ENCODE assay signal across 1 cellular context in the genomic region with DNA sequence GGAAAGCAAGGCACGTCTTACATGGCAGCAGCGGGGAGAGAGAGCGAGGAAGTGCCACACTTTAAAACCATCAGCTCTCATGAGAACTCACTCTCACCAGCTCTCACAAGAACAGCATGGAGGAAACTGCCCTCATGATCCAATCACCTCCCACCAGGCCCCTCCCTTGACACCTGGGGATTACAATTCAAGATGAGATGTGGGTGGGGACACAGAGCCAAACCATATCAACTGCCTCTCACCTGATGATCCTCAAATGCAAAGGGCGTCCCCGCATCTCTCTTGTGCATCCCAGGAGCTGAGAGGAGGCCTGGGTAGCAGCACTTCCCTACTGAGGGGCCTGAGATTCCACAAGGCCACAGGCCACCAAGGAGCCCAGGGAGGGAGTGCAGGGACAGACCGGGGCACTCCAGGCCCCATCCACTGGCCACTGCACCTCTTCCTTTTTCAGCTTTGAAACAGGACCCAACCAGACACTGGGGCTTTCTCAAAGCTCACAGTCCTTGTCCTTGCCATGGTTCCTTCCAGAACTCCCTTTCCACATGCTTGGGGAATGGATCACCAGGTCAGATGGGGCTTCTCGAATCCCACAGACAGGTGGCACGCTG.
TF ChIP-seq lines count a peak whose summit lies in the region.

No MANE protein-coding gene starts in this region.

TF ChIP-seq in IMR-90, 13 proteins besides CTCF, POLR2A, EP300 and RAD21:
- TF ChIP-seq BHLHE40 (IDR thresholded peaks at IDR 0.05; ENCODE audit: low read depth, low read length) = no peak
- no peak for TF ChIP-seq FOS (IDR thresholded peaks at IDR 0.05; ENCODE audit: low read depth, low read length)
- no peak for TF ChIP-seq RCOR1 (IDR thresholded peaks at IDR 0.05; ENCODE audit: insufficient replicate concordance, low read length)
- no peak for TF ChIP-seq MAZ (IDR thresholded peaks at IDR 0.05; ENCODE audit: borderline replicate concordance, low read depth, low read length)
- TF ChIP-seq NFE2L2 (IDR thresholded peaks at IDR 0.05; ENCODE audit: low read depth, low read length) = no peak
- TF ChIP-seq MXI1 (IDR thresholded peaks at IDR 0.05; ENCODE audit: borderline replicate concordance, low read depth, low read length) = no peak
- TF ChIP-seq, protein P1, sequence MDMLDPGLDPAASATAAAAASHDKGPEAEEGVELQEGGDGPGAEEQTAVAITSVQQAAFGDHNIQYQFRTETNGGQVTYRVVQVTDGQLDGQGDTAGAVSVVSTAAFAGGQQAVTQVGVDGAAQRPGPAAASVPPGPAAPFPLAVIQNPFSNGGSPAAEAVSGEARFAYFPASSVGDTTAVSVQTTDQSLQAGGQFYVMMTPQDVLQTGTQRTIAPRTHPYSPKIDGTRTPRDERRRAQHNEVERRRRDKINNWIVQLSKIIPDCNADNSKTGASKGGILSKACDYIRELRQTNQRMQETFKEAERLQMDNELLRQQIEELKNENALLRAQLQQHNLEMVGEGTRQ (IDR thresholded peaks at IDR 0.05; ENCODE audit: low read depth, low read length) = no peak
- TF ChIP-seq, protein P2, sequence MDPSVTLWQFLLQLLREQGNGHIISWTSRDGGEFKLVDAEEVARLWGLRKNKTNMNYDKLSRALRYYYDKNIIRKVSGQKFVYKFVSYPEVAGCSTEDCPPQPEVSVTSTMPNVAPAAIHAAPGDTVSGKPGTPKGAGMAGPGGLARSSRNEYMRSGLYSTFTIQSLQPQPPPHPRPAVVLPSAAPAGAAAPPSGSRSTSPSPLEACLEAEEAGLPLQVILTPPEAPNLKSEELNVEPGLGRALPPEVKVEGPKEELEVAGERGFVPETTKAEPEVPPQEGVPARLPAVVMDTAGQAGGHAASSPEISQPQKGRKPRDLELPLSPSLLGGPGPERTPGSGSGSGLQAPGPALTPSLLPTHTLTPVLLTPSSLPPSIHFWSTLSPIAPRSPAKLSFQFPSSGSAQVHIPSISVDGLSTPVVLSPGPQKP (IDR thresholded peaks at IDR 0.05; ENCODE audit: borderline replicate concordance, low read depth, low read length) = no peak
- TF ChIP-seq CEBPB (IDR thresholded peaks at IDR 0.05; ENCODE audit: low read depth, low read length) = no peak
- no peak for TF ChIP-seq MAFK (IDR thresholded peaks at IDR 0.05; ENCODE audit: low read depth, low read length)
- TF ChIP-seq CHD1 (IDR thresholded peaks at IDR 0.05; ENCODE audit: low read depth, low read length) = no peak
- TF ChIP-seq RFX5 (IDR thresholded peaks at IDR 0.05; ENCODE audit: low read depth, low read length) = no peak
- TF ChIP-seq SMC3 (IDR thresholded peaks at IDR 0.05; ENCODE audit: low read depth, low read length) = no peak
